ENCODE assay signal across 8 cellular contexts in the genomic region with DNA sequence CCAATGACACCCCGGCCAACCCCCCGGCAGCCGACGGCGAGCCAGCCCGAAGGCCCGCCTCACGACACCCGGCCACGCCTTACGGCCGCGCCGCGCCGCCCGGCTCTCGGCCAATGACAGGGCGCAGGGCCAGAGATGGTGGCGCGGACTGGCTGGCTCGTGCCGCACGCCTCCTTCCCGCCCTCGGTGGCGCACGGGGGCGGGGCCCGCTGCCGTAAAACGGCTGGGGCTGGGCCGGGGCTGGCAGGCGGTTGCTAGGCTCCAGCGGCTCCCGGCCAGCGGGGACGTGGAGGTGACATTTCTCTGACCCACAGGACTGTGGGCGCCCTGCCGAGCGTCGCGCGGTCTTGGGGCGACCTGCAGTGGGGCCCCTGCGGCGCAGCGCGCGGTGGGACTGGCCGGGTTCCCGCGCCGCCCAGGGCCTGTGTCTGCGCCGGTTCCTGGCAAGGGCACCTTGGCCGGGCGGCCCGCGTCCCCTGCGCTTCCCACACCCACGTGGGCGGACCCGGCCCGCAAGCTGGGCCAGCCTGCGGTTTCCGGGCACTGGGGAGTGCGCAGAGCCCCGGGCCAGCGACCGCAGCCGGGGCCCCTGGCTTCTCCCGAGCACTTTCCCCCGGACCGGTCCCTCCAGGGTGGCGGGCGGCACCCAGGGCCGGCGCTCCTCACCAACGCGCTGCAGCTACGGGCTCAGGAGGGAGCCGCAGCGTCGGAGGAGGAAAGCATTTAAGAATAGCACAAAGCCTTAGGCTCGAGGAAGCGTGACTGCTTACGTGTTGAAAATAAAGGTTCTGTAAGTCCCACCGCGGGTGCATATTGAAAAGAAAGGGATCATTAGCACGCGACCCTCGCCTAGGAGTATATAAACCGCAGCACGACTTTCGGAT. TPM values are rescaled to one million over a fixed set of nuclear protein-coding genes. Genes with fewer than 3 reads are reported as not detected.
A peak's percentile ranks its signal among the peaks of the same experiment; 100 is the strongest.
DNase-seq lines count a peak whose midpoint lies in the region; ATAC-seq and TF ChIP-seq lines count a peak whose summit lies in the region.

A gene (minus strand): TSS at position 8 of the 884 bp plus-strand sequence. CDS start 64 bp downstream, outside the sequence.

- H3K36me3 Mint-ChIP-seq in activated naive CD8-positive, alpha-beta T cell: no peaks in the 10 kb centered on the region

- H3K27ac Mint-ChIP-seq in activated naive CD8-positive, alpha-beta T cell: peak within 1 kb of the TSS; percentile 61

- ATAC-seq in HG02678 (IDR thresholded peaks at IDR 0.05; ENCODE audit: unreplicated experiment) (peak; percentile 88), omental fat pad (ENCODE audit: low FRiP score) (peak; percentile 100)

- TF ChIP-seq CTCF in GM12864 (IDR thresholded peaks at IDR 0.05; ENCODE audit: low read depth, low read length, missing control alignments) (no peak), omental fat pad (IDR thresholded peaks at IDR 0.05) (no peak)

- H3K4me3 Mint-ChIP-seq in activated naive CD8-positive, alpha-beta T cell: peak within 1 kb of the TSS; percentile 93

- H3K4me3 ChIP-seq in GM12864 (ENCODE audit: low read depth, low read length): peak within 1 kb of the TSS; percentile 84

- peak; percentile 78 for DNase-seq in GM12864 (ENCODE audit: low read depth)
- DNase-seq in NCI-H1105 treated with DMSO at 0.1 percent for 48 hours (lab: John Stamatoyannopoulos, UW): peak; percentile 98
- DNase-seq in SKM-1 treated with dmso at 0.1 percent for 144 hours (lab: John Stamatoyannopoulos, UW; ENCODE audit: unreplicated experiment): peak; percentile 92
- DNase-seq in glomerular visceral epithelial cell (ENCODE audit: extremely low spot score): peak; percentile 97
- DNase-seq in omental fat pad (ENCODE audit: low spot score): peak; percentile 76

- peak within 1 kb of the TSS; percentile 54 for H3K27ac ChIP-seq in temporal lobe (ENCODE audit: low read depth, low read length)

- H3K4me1 Mint-ChIP-seq in activated naive CD8-positive, alpha-beta T cell (ENCODE audit: low read depth): peaks cover 16% of the 10 kb centered on the region

- no peaks in the 10 kb centered on the region for H3K27me3 Mint-ChIP-seq in activated naive CD8-positive, alpha-beta T cell

- H3K9me3 Mint-ChIP-seq in activated naive CD8-positive, alpha-beta T cell (ENCODE audit: low read depth): no peaks in the 10 kb centered on the region

RNA-seq across cellular contexts. Expression of the gene that starts here (rescaled TPM):
- total RNA-seq in omental fat pad (10 to 100 TPM; 33.4 to 99.4 (median 58.8) TPM), temporal lobe (33.9 TPM)

Comparison
In these comparisons a context has a peak if more than half of its experiments do, and no peak if none do; other contexts are left out.
1. Peak in every context shown above with its lines: DNase-seq, ATAC-seq, H3K4me3 ChIP-seq and H3K27ac ChIP-seq.